In the genomic region with DNA sequence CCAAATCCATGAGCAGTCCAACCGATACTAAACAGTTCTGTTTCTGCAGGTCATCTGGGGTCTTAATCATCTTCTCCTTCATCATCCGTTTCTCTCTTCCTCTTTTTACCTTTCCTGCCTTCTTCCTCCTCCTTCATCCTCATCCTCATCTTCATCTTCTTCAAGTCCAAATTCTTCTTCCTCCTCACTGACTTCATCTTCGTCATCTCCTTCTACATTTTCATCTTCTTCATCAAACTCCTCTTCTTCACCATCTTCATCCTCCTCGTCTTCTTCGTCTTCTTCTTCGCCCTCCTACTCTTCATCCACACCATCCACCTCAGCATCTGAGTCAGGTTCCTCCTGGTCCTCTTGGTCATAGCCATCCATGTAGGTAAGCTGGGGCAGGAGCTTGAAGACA, we compare ENCODE assay signal across 1 cellular context.
TF ChIP-seq lines count a peak whose summit lies in the region.

No MANE protein-coding gene starts in this region.

TF ChIP-seq in K562, 482 proteins besides CTCF, POLR2A, EP300 and RAD21 (continued from another document):
- TF ChIP-seq FOS (IDR thresholded peaks at IDR 0.05; ENCODE audit: extremely low read depth, insufficient read length), result no peak
